In the genomic region with DNA sequence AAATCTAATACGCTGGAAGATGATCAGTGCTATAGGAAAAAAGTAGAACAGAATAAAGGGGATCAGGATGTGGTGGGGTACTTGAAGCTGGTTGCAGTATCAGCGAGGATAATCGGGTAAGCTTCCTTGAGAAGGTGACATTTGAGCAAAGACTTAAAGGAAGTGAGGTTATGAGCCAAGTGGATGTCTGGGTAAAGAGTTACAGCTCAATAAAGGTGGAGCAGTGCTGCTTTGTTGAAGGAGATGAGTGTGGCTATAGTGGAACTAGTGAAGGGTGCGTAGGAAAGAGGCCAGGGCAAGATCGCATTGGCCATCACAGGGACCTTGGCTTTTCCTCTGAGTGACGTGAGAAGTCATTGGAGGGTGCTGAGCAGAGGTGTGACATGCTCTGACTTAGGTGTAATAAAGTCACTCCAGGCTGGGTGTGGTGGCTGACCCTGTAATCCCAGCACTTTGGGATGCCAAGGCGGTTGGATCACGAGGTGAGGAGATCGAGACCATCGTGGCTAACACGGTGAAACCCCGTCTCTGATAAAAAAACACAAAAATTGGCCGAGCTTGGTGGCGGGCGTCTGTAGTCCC, we compare ENCODE assay signal across 1 cellular context.
TF ChIP-seq lines count a peak whose summit lies in the region.

No MANE protein-coding gene starts in this region.

TF ChIP-seq in H1, 55 proteins besides CTCF, POLR2A, EP300 and RAD21:
- TF ChIP-seq EGR1 (IDR thresholded peaks at IDR 0.05; ENCODE audit: borderline replicate concordance, low read depth, low read length) (no peak), CBX8 (IDR thresholded peaks at IDR 0.05; ENCODE audit: borderline replicate concordance, low read depth, low read length) (no peak), SIX5 (IDR thresholded peaks at IDR 0.05; ENCODE audit: low read depth, low read length) (no peak), HDAC2 (IDR thresholded peaks at IDR 0.05; ENCODE audit: borderline replicate concordance in 1 of 2, low read depth in 2 of 2, low read length in 2 of 2) (no peak), BACH1 (IDR thresholded peaks at IDR 0.05; ENCODE audit: low read length) (no peak), HDAC6 (IDR thresholded peaks at IDR 0.05; ENCODE audit: low read depth, low read length) (no peak), RFX5 (IDR thresholded peaks at IDR 0.05; ENCODE audit: borderline replicate concordance, low read depth, low read length) (no peak), SIRT6 (IDR thresholded peaks at IDR 0.05; ENCODE audit: low read length) (no peak), TBP (IDR thresholded peaks at IDR 0.05; ENCODE audit: low read depth, low read length) (no peak)
- TF ChIP-seq, protein P1, sequence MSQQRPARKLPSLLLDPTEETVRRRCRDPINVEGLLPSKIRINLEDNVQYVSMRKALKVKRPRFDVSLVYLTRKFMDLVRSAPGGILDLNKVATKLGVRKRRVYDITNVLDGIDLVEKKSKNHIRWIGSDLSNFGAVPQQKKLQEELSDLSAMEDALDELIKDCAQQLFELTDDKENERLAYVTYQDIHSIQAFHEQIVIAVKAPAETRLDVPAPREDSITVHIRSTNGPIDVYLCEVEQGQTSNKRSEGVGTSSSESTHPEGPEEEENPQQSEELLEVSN (IDR thresholded peaks at IDR 0.05) = no peak
